12 cellular contexts compared by ENCODE assay signal in genomic region chr6:129647044-129647443, GRCh38.
DNase-seq lines count a peak whose midpoint lies in the region; ATAC-seq and TF ChIP-seq lines count a peak whose summit lies in the region.
"Had no signal": no experiment of that assay in that cellular context is flagged by ENCODE, and none has a peak within 500 bp of the region (broad histone marks: within the 10 kb centered on the region; RNA-seq: fewer than 3 reads in every experiment).

No MANE protein-coding gene starts in this region.

- H3K9me3 Mint-ChIP-seq in type B pancreatic cell = no peaks in the 10 kb centered on the region
- H3K9me3 Mint-ChIP-seq: CD8-positive, alpha-beta T cell had no signal

- peaks cover 32% of the 10 kb centered on the region for H3K4me1 Mint-ChIP-seq in type B pancreatic cell (ENCODE audit: unreplicated experiment)

- H3K4me1 ChIP-seq in fibroblast of lung (ENCODE audit: control insufficient read depth, extremely low read depth, insufficient read depth, low read length) (peaks cover 30% of the 10 kb centered on the region), Karpas-422 (ENCODE audit: low read length) (no peaks in the 10 kb centered on the region)

- no peaks in the 10 kb centered on the region for H3K27me3 Mint-ChIP-seq in type B pancreatic cell

- peaks cover 55% of the 10 kb centered on the region for H3K79me2 ChIP-seq in fibroblast of lung (ENCODE audit: control insufficient read depth, insufficient read depth, low read length)
- H3K79me2 ChIP-seq in Karpas-422 (ENCODE audit: low read length) = no peaks in the 10 kb centered on the region

- TF ChIP-seq CTCF in fibroblast of lung (conservative IDR thresholded peaks at IDR 0.05 in 1 of 2, IDR thresholded peaks at IDR 0.05 in 1 of 2; ENCODE audit: low read depth in 1 of 2, low read length in 2 of 2) = no peak
- TF ChIP-seq CTCF in type B pancreatic cell (conservative IDR thresholded peaks at IDR 0.05) = no peak

- ATAC-seq in GM18858 (IDR thresholded peaks at IDR 0.05; ENCODE audit: unreplicated experiment) (peak; percentile 7), GM21723 (IDR thresholded peaks at IDR 0.05; ENCODE audit: unreplicated experiment) (peak; percentile 29), HG03196 (IDR thresholded peaks at IDR 0.05; ENCODE audit: unreplicated experiment) (peak; percentile 33)
- ATAC-seq: CD8-positive, alpha-beta T cell had no signal

- no peaks in the 10 kb centered on the region for H3K9me2 ChIP-seq in Karpas-422 (replicated peaks; ENCODE audit: insufficient read depth, low read length)

- H3K9me3 ChIP-seq in fibroblast of lung (ENCODE audit: control insufficient read depth, insufficient read depth, low read depth, low read length) (no peaks in the 10 kb centered on the region), Karpas-422 (ENCODE audit: low read length) (no peaks in the 10 kb centered on the region)
- H3K9me3 ChIP-seq: testis had no signal

- H3K27ac ChIP-seq in fibroblast of lung (ENCODE audit: insufficient read depth, low read length) (no peak overlapping the region), Karpas-422 (ENCODE audit: low read length) (no peak overlapping the region)

- peak overlapping the region in 2 of 4 experiments; percentile 25 to 36 for H3K4me3 ChIP-seq in fibroblast of lung (replicated peaks in 1 of 4; ENCODE audit: control extremely low read depth in 1 of 4, insufficient read depth in 1 of 4, low read depth in 3 of 4, low read length in 4 of 4)
- H3K4me3 ChIP-seq in Karpas-422 (ENCODE audit: low read length) = no peak overlapping the region
- H3K4me3 ChIP-seq: testis had no signal

- H3K36me3 ChIP-seq in fibroblast of lung (ENCODE audit: control insufficient read depth, insufficient read depth, low read length) = no peaks in the 10 kb centered on the region
- no peaks in the 10 kb centered on the region for H3K36me3 ChIP-seq in Karpas-422 (ENCODE audit: insufficient read depth, low read length)

- no peak overlapping the region for H3K4me3 Mint-ChIP-seq in type B pancreatic cell
- H3K4me3 Mint-ChIP-seq: CD8-positive, alpha-beta T cell had no signal

- H4K20me1 ChIP-seq in fibroblast of lung (ENCODE audit: control insufficient read depth, extremely low read depth, insufficient read depth, low read length) (no peaks in the 10 kb centered on the region), Karpas-422 (ENCODE audit: insufficient read depth, low read depth, low read length) (no peaks in the 10 kb centered on the region)

- no peaks in the 10 kb centered on the region for H3K27me3 ChIP-seq in fibroblast of lung (ENCODE audit: control insufficient read depth, insufficient read depth, low read length)
- no peaks in the 10 kb centered on the region for H3K27me3 ChIP-seq in Karpas-422 (ENCODE audit: low read length)
- H3K27me3 ChIP-seq: testis had no signal

- H3K27ac Mint-ChIP-seq in type B pancreatic cell = no peak overlapping the region
- H3K27ac Mint-ChIP-seq: CD8-positive, alpha-beta T cell had no signal

- no peak overlapping the region for H2AFZ ChIP-seq in fibroblast of lung (ENCODE audit: low read length)
- no peak overlapping the region for H2AFZ ChIP-seq in Karpas-422 (ENCODE audit: low read length)

- no peak for DNase-seq in fibroblast of lung (ENCODE audit: low read depth in 2 of 2)
- no peak for DNase-seq in type B pancreatic cell (ENCODE audit: extremely low spot score, unreplicated experiment)
- no peak for DNase-seq in Karpas-422
- DNase-seq in D341Med (ENCODE audit: low spot score) = no peak
- no peak for DNase-seq in dermis blood vessel endothelial cell
- DNase-seq: caudate nucleus; CD8-positive, alpha-beta T cell; head of caudate nucleus; testis had no signal

- H3K9ac ChIP-seq in fibroblast of lung (ENCODE audit: insufficient read depth, low read length) (no peak overlapping the region), Karpas-422 (ENCODE audit: low read length) (no peak overlapping the region)

- H3K4me2 ChIP-seq in fibroblast of lung (ENCODE audit: extremely low read depth, insufficient read depth, low read length) (peak overlapping the region; percentile 34), Karpas-422 (ENCODE audit: low read depth, low read length, poor library complexity, severe bottlenecking) (no peak overlapping the region)

- H3K36me3 Mint-ChIP-seq in type B pancreatic cell = no peaks in the 10 kb centered on the region
- H3K36me3 Mint-ChIP-seq: CD8-positive, alpha-beta T cell had no signal
